Comparison of ENCODE assay signal across 9 cellular contexts in genomic region chr2:67650292-67651133, GRCh38.
DNase-seq lines count a peak whose midpoint lies in the region; ATAC-seq and TF ChIP-seq lines count a peak whose summit lies in the region.
"Had no signal": no experiment of that assay in that cellular context is flagged by ENCODE, and none has a peak within 500 bp of the region (broad histone marks: within the 10 kb centered on the region; RNA-seq: fewer than 3 reads in every experiment).

No MANE protein-coding gene starts in this region.

- DNase-seq in EH (ENCODE audit: low read depth) (peak; percentile 96), HT1080 (ENCODE audit: low read depth) (peak; percentile 84), fibroblast of the aortic adventitia (ENCODE audit: low read depth) (peak; percentile 98), nephron progenitor cell (peak; percentile 72), GF-D8 (lab: John Stamatoyannopoulos, UW) (no peak)
- DNase-seq in stimulated activated naive CD4-positive, alpha-beta T cell (lab: John Stamatoyannopoulos, UW): no peak

- ATAC-seq in SK-N-SH treated with all-trans-retinoic acid at 6 μM for 48 hours: peak; percentile 97
- ATAC-seq in GM21723 (IDR thresholded peaks at IDR 0.05; ENCODE audit: unreplicated experiment): no peak

- TF ChIP-seq CTCF in fibroblast of the aortic adventitia (IDR thresholded peaks at IDR 0.05; ENCODE audit: insufficient read depth, low read length) (peak; percentile 94), nephron progenitor cell (IDR thresholded peaks at IDR 0.05) (peak; percentile 69)

- H3K36me3 Mint-ChIP-seq in nephron progenitor cell (ENCODE audit: low read depth): peaks cover 14% of the 10 kb centered on the region

- peaks cover 27% of the 10 kb centered on the region for H3K9me3 Mint-ChIP-seq in nephron progenitor cell

- H3K4me3 ChIP-seq in fibroblast of the aortic adventitia (ENCODE audit: low read depth, low read length): no peak overlapping the region

- H3K4me1 Mint-ChIP-seq in nephron progenitor cell: peaks cover 37% of the 10 kb centered on the region

- peak overlapping the region; percentile 58 for H3K4me3 Mint-ChIP-seq in nephron progenitor cell
- H3K4me3 Mint-ChIP-seq: T-helper 1 cell treated with Interleukin-12 subunit alpha and Interleukin-12 subunit beta and Interleukin-4 antibody, amounts not matched to agents 30 μg/mL and 1 μg/mL, for 36 hours had no signal

- peak overlapping the region; percentile 68 for H3K27ac Mint-ChIP-seq in nephron progenitor cell
- H3K27ac Mint-ChIP-seq: T-helper 1 cell treated with Interleukin-12 subunit alpha and Interleukin-12 subunit beta and Interleukin-4 antibody, amounts not matched to agents 30 μg/mL and 1 μg/mL, for 36 hours had no signal

- H3K27me3 Mint-ChIP-seq in nephron progenitor cell (ENCODE audit: low read depth, poor library complexity): no peaks in the 10 kb centered on the region

TF ChIP-seq in SK-N-SH treated with all-trans-retinoic acid at 6 μM for 48 hours, 23 proteins besides CTCF, POLR2A, EP300 and RAD21:
- TF ChIP-seq ZNF8 (CRISPR knock-in tag; IDR thresholded peaks at IDR 0.05) (no peak; the same call in 1 of the 2 replicates), ZFP3 (CRISPR knock-in tag; IDR thresholded peaks at IDR 0.05) (no peak), BACH2 (CRISPR knock-in tag; IDR thresholded peaks at IDR 0.05; ENCODE audit: borderline replicate concordance) (no peak), RARB (CRISPR knock-in tag; IDR thresholded peaks at IDR 0.05) (no peak), CSRNP3 (CRISPR knock-in tag; IDR thresholded peaks at IDR 0.05) (peak; percentile 19; the same call in 1 of the 2 replicates), POU6F1 (CRISPR knock-in tag; IDR thresholded peaks at IDR 0.05; ENCODE audit: borderline replicate concordance, low read depth) (0 out of 2 replicates have a peak, but pooled peaks have one; percentile 37), CSDC2 (CRISPR knock-in tag; IDR thresholded peaks at IDR 0.05) (no peak), CREB5 (CRISPR knock-in tag; IDR thresholded peaks at IDR 0.05; ENCODE audit: low read depth) (no peak), PPARA (CRISPR knock-in tag; IDR thresholded peaks at IDR 0.05; ENCODE audit: borderline replicate concordance) (no peak), PATZ1 (CRISPR knock-in tag; IDR thresholded peaks at IDR 0.05; ENCODE audit: borderline replicate concordance) (0 out of 2 replicates have a peak, but pooled peaks have one; percentile 28), ZNF565 (CRISPR knock-in tag; conservative IDR thresholded peaks at IDR 0.05; ENCODE audit: low read depth) (no peak; the same call in 1 of the 2 replicates), ZFP30 (CRISPR knock-in tag; IDR thresholded peaks at IDR 0.05) (no peak), ZNF70 (CRISPR knock-in tag; IDR thresholded peaks at IDR 0.05) (no peak), TSHZ2 (CRISPR knock-in tag; IDR thresholded peaks at IDR 0.05) (peak; percentile 86), OSR1 (CRISPR knock-in tag; IDR thresholded peaks at IDR 0.05) (no peak), GLIS3 (CRISPR knock-in tag; IDR thresholded peaks at IDR 0.05) (no peak), TOX (CRISPR knock-in tag; IDR thresholded peaks at IDR 0.05; ENCODE audit: borderline replicate concordance) (no peak), ARNTL (CRISPR knock-in tag; IDR thresholded peaks at IDR 0.05; ENCODE audit: borderline replicate concordance, low read depth) (no peak), SNAI2 (CRISPR knock-in tag; IDR thresholded peaks at IDR 0.05) (no peak), ISL1 (CRISPR knock-in tag; IDR thresholded peaks at IDR 0.05) (peak; percentile 67), TCF4 (CRISPR knock-in tag; IDR thresholded peaks at IDR 0.05; ENCODE audit: borderline replicate concordance) (peak; percentile 92), ESRRG (CRISPR knock-in tag; IDR thresholded peaks at IDR 0.05) (no peak), ZC3H10 (CRISPR knock-in tag; IDR thresholded peaks at IDR 0.05) (0 out of 2 replicates have a peak, but pooled peaks have one; percentile 26)

Comparison
In these comparisons a context has a peak if more than half of its experiments do, and no peak if none do; other contexts are left out.
1. DNase-seq: peak in EH (single experiment), HT1080 (single experiment), fibroblast of the aortic adventitia (single experiment) and nephron progenitor cell (single experiment); none in GF-D8 (single experiment) and stimulated activated naive CD4-positive, alpha-beta T cell (0 of 6).